ENCODE assay signal across 24 cellular contexts in the genomic region with DNA sequence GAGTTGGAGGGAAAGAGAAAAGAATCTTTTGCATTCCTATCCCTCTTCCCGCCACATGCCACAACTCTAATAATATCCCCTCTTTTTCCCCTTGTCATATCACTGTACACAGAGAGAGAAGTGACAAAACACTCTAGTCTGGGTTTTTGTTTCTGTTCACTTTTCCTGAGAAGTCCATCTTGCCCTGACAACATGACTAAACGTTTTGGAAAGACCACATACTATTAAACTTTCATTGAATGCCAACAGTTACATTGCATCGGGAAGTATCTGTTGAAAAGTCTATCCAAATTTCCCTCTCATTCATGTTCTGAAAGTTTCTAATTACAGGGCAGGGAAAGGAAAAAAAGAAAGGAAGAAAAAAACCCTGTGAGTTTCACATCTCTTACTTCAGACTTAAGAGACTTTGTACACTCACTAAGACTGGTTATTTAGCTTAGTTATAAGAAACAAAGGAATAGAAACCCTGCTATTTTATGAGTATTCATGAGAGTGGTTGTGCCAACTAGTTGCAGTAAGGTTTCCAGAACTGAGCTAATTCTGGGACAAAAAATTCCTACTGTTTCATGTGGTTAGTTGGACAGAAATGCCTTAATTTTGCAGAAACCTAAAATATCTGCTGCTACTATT. TPM values are rescaled to one million over a fixed set of nuclear protein-coding genes. Genes with fewer than 3 reads are reported as not detected.
DNase-seq lines count a peak whose midpoint lies in the region; ATAC-seq and TF ChIP-seq lines count a peak whose summit lies in the region.
"Had no signal": no experiment of that assay in that cellular context is flagged by ENCODE, and none has a peak within 500 bp of the region (broad histone marks: within the 10 kb centered on the region; RNA-seq: fewer than 3 reads in every experiment).

No MANE protein-coding gene starts in this region.

- no peak for TF ChIP-seq POLR2A in breast epithelium (IDR thresholded peaks at IDR 0.05)
- TF ChIP-seq POLR2A in transverse colon (IDR thresholded peaks at IDR 0.05) = no peak

- in situ Hi-C loops in mammary epithelial cell (cut with MboI; ENCODE audit: low sequenced_read_pairs in 2 of 2) = no loop called here
- in situ Hi-C loops in transverse colon (cut with MboI; ENCODE audit: low pct_ligation_motif_present in 1 of 4, low pct_unique_long_range_greater_than_20kb in 1 of 4, low sequenced_read_pairs in 3 of 4) = no loop called here

- 32% methylated on average over 3 of the region's 3 CpGs for WGBS in mammary epithelial cell (ENCODE audit: low coverage, missing lambda C conversion rate)
- WGBS in transverse colon (ENCODE audit: low coverage in 1 of 2), 2 donors = 39 to 46% methylated on average over 3 of the region's 3 CpGs

- H3K27me3 ChIP-seq in mammary epithelial cell (ENCODE audit: insufficient read depth, low read length) = no peaks in the 10 kb centered on the region
- no peaks in the 10 kb centered on the region for H3K27me3 ChIP-seq in breast epithelium
- no peaks in the 10 kb centered on the region for H3K27me3 ChIP-seq in transverse colon

- no peak overlapping the region for H3K9ac ChIP-seq in mammary epithelial cell (ENCODE audit: insufficient read depth, low read length)

- H3K36me3 Mint-ChIP-seq in activated naive CD4-positive, alpha-beta T cell treated with anti-CD3 and anti-CD28 coated beads, Interleukin-2, amount 50 U/mL, for 72 hours = no peaks in the 10 kb centered on the region
- H3K36me3 Mint-ChIP-seq: activated CD4-positive, alpha-beta memory T cell treated with anti-CD3 and anti-CD28 coated beads for 36 hours; activated naive CD8-positive, alpha-beta T cell; IgD-negative memory B cell had no signal

- H3K4me1 ChIP-seq in mammary epithelial cell (ENCODE audit: insufficient read depth, low read length) (no peaks in the 10 kb centered on the region), breast epithelium (no peaks in the 10 kb centered on the region), transverse colon (peaks cover 0 to 43% (median 7%) of the 10 kb centered on the region in 4 donors)

- intact Hi-C loops in mammary epithelial cell (cut with micrococcal nuclease) (no loop called here), breast epithelium (cut with DNase I; ENCODE audit: low total_unique reads) (no loop called here), transverse colon (cut with DNase I; ENCODE audit: low total_unique reads) (no loop called here)

- BruUV-seq in mammary epithelial cell (replicated peaks; lab: Mats Ljungman, UMichigan) = no TSS peak

- TF ChIP-seq EP300 in transverse colon (IDR thresholded peaks at IDR 0.05; ENCODE audit: low read depth) = no peak

- no peaks in the 10 kb centered on the region for H3K9me3 ChIP-seq in mammary epithelial cell (replicated peaks; ENCODE audit: insufficient read depth, low read length)
- H3K9me3 ChIP-seq in breast epithelium = no peaks in the 10 kb centered on the region
- H3K9me3 ChIP-seq in transverse colon = no peaks in the 10 kb centered on the region

- no peak for TF ChIP-seq CTCF in mammary epithelial cell (conservative IDR thresholded peaks at IDR 0.05 in 1 of 2, IDR thresholded peaks at IDR 0.05 in 1 of 2; ENCODE audit: extremely low read depth in 1 of 2, insufficient read depth in 1 of 2, low read depth in 1 of 2, low read length in 2 of 2)
- TF ChIP-seq CTCF in breast epithelium (IDR thresholded peaks at IDR 0.05) = no peak
- TF ChIP-seq CTCF in transverse colon (IDR thresholded peaks at IDR 0.05) = no peak

- H3K36me3 ChIP-seq in mammary epithelial cell (ENCODE audit: insufficient read depth, low read length) (no peaks in the 10 kb centered on the region), breast epithelium (no peaks in the 10 kb centered on the region), transverse colon (no peaks in the 10 kb centered on the region)

- CTCF ChIA-PET in mammary epithelial cell (lab: Charles Lee; ENCODE audit: low non-redundant PET) = no interaction called here

- H3K79me2 ChIP-seq in mammary epithelial cell (ENCODE audit: insufficient read depth, low read length) = no peaks in the 10 kb centered on the region

- H3K4me3 ChIP-seq in mammary epithelial cell (replicated peaks in 1 of 3; ENCODE audit: insufficient read depth in 1 of 3, low read depth in 2 of 3, low read length in 3 of 3) = no peak overlapping the region
- H3K4me3 ChIP-seq in breast epithelium = no peak overlapping the region
- no peak overlapping the region for H3K4me3 ChIP-seq in transverse colon

- no peak overlapping the region for H3K4me2 ChIP-seq in mammary epithelial cell (ENCODE audit: insufficient read depth, low read depth, low read length)

- no peaks in the 10 kb centered on the region for H3K9me3 Mint-ChIP-seq in activated naive CD4-positive, alpha-beta T cell treated with anti-CD3 and anti-CD28 coated beads, Interleukin-2, amount 50 U/mL, for 72 hours
- H3K9me3 Mint-ChIP-seq: activated CD4-positive, alpha-beta memory T cell treated with anti-CD3 and anti-CD28 coated beads for 36 hours; activated T-cell treated with anti-CD3 and anti-CD28 coated beads, Interleukin-2, amount 50 U/mL, for 24 hours had no signal

- no peak for ATAC-seq in left lobe of liver
- no peak for ATAC-seq in activated naive CD4-positive, alpha-beta T cell treated with anti-CD3 and anti-CD28 coated beads, Interleukin-2, amount 50 U/mL, for 72 hours
- ATAC-seq: effector memory CD8-positive, alpha-beta T cell had no signal

- H3K27ac Mint-ChIP-seq in activated naive CD4-positive, alpha-beta T cell treated with anti-CD3 and anti-CD28 coated beads, Interleukin-2, amount 50 U/mL, for 72 hours = no peak overlapping the region
- H3K27ac Mint-ChIP-seq: activated CD4-positive, alpha-beta memory T cell treated with anti-CD3 and anti-CD28 coated beads for 36 hours; activated naive CD8-positive, alpha-beta T cell; activated T-cell treated with anti-CD3 and anti-CD28 coated beads, Interleukin-2, amount 50 U/mL, for 24 hours; effector memory CD8-positive, alpha-beta T cell; IgD-negative memory B cell had no signal

- H2AFZ ChIP-seq in mammary epithelial cell (ENCODE audit: low read depth, low read length) = peak overlapping the region; percentile 58

- dilution Hi-C loops in mammary epithelial cell (cut with HindIII; ENCODE audit: low sequenced_read_pairs) = no loop called here

- H3K27ac ChIP-seq in mammary epithelial cell (ENCODE audit: insufficient read depth, low read depth, low read length) (no peak overlapping the region), breast epithelium (peak overlapping the region in 1 of 2 donors; percentile 33), transverse colon (peak overlapping the region in 3 of 4 donors; percentile 4 to 39 (median 22))
- H3K27ac ChIP-seq: C4-2B, HL-60, RWPE1, VCaP had no signal

- H4K20me1 ChIP-seq in mammary epithelial cell (ENCODE audit: insufficient read depth, low read length) = no peaks in the 10 kb centered on the region

- DNase-seq in mammary epithelial cell (no peak), breast epithelium (ENCODE audit: low spot score in 2 of 2) (no peak), RPMI7951 (ENCODE audit: low read depth) (peak; percentile 9), inferior parietal cortex (ENCODE audit: extremely low spot score) (peak; percentile 42), transverse colon (no peak), left lobe of liver (ENCODE audit: low spot score) (no peak), OCI-M2 (lab: John Stamatoyannopoulos, UW; ENCODE audit: unreplicated experiment) (no peak)
- no peak for DNase-seq in activated naive CD4-positive, alpha-beta T cell treated with anti-CD3 and anti-CD28 coated beads, Interleukin-2, amount 50 U/mL, for 72 hours (ENCODE audit: low spot score in 2 of 2)
- DNase-seq: activated CD4-positive, alpha-beta memory T cell treated with anti-CD3 and anti-CD28 coated beads for 36 hours; activated T-cell treated with anti-CD3 and anti-CD28 coated beads, Interleukin-2, amount 50 U/mL, for 24 hours; effector memory CD8-positive, alpha-beta T cell; H7; NCI-H1092; NCI-H2171; NCI-H748 treated with DMSO at 0.1 percent for 48 hours; occipital lobe; stimulated activated CD4-positive, alpha-beta T cell treated with anti-CD3 and anti-CD28 coated beads, Interleukin-4, amount 100 ng/mL, for 4 hours; trophoblast cell had no signal

RNA-seq across cellular contexts. Expression of a gene that starts 16.9 kb away (rescaled TPM):
- 1 to 10 TPM; 7.3 to 7.8 TPM for total RNA-seq in mammary epithelial cell
- 7.4 TPM for polyA plus RNA-seq in mammary epithelial cell
- 11.7 TPM for polyA minus RNA-seq in mammary epithelial cell
- 10 to 100 TPM in 1 of 3 donors, 1 to 10 TPM in 2; 5.6 to 13.3 (median 7.4) TPM for total RNA-seq in breast epithelium
- 5.6 and 6.7 TPM in 2 replicates for total RNA-seq in RPMI7951 (2014; rRNA removed; shearing (Covaris generic))
- 1 to 10 TPM; 2.0 to 8.3 (median 6.1) TPM for total RNA-seq in transverse colon
- total RNA-seq in left lobe of liver = 0.63 TPM
- total RNA-seq in activated naive CD4-positive, alpha-beta T cell treated with anti-CD3 and anti-CD28 coated beads, Interleukin-2, amount 50 U/mL, for 72 hours = under 1 TPM; 0.09 to 0.27 TPM

Comparison
In these comparisons a context has a peak if more than half of its experiments do, and no peak if none do; other contexts are left out.
1. DNase-seq: peak in RPMI7951 (single experiment) and inferior parietal cortex (single experiment); none in mammary epithelial cell (single experiment), breast epithelium (0 of 2), transverse colon (single experiment), left lobe of liver (single experiment), OCI-M2 (single experiment) and activated naive CD4-positive, alpha-beta T cell treated with anti-CD3 and anti-CD28 coated beads, Interleukin-2, amount 50 U/mL, for 72 hours (0 of 2).